Comparison of ENCODE assay signal across 10 cellular contexts in the genomic region with DNA sequence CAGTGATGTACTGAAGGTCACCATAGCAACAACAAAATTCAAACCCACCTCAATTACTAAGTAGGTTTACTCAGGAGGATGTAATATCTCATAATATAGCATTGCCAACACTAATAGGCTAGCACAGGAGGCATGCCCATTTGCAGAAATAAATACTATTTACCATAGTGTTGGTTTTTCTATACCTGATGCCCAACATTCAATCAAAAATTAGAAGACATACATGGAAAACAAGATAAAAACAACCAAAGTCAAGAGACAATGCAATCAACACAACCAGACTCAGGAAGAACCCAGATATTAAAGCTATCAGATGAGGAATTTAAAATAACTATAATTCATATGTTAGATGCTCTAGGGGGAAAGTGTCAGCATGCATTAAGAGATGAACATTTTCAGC.
"Had no signal": no experiment of that assay in that cellular context is flagged by ENCODE, and none has a peak within 500 bp of the region (broad histone marks: within the 10 kb centered on the region; RNA-seq: fewer than 3 reads in every experiment).

No MANE protein-coding gene starts in this region.

- FAIRE-seq: H1, H54 had no signal

- H3K9ac ChIP-seq: GM23248 had no signal

- H2AFZ ChIP-seq: GM23248, GM23338 had no signal

- H3K27ac ChIP-seq: GM23248 had no signal

- H3K4me2 ChIP-seq: GM23338 had no signal

- DNase-seq: GM23248, GOT3, H7, H9, HCEC 1CT, HFFc6 had no signal

- H3K4me3 ChIP-seq: GM23248, GM23338 had no signal

- ATAC-seq: GM23338, HCT116 had no signal
